1 cellular context compared by ENCODE assay signal in genomic region chr19:6774821-6775707, GRCh38.
TF ChIP-seq lines count a peak whose summit lies in the region.

No MANE protein-coding gene starts in this region.

TF ChIP-seq in K562, 482 proteins besides CTCF, POLR2A, EP300 and RAD21:
- TF ChIP-seq ZBTB33 (CRISPR knock-in tag; IDR thresholded peaks at IDR 0.05): no peak
- 0 out of 2 replicates have a peak, but pooled peaks have one; percentile 24 for TF ChIP-seq BCOR (IDR thresholded peaks at IDR 0.05)
- no peak for TF ChIP-seq JUNB (CRISPR knock-in tag; conservative IDR thresholded peaks at IDR 0.05)
- no peak for TF ChIP-seq PHF21A (IDR thresholded peaks at IDR 0.05; ENCODE audit: borderline replicate concordance, low read depth)
- TF ChIP-seq ZNF717 (CRISPR knock-in tag; IDR thresholded peaks at IDR 0.05): no peak
- peak; percentile 18; the same call in 1 of the 2 replicates for TF ChIP-seq CTBP1 (IDR thresholded peaks at IDR 0.05; ENCODE audit: borderline replicate concordance)
- peak; percentile 14; the same call in 1 of the 2 replicates for TF ChIP-seq NFIC (IDR thresholded peaks at IDR 0.05)
- no peak for TF ChIP-seq ZNF347 (CRISPR knock-in tag; IDR thresholded peaks at IDR 0.05; ENCODE audit: low read depth)
- no peak for TF ChIP-seq C11orf30 (IDR thresholded peaks at IDR 0.05; ENCODE audit: low read depth)
- TF ChIP-seq ZFP1 (CRISPR knock-in tag; IDR thresholded peaks at IDR 0.05): no peak
- no peak for TF ChIP-seq ZBTB49 (CRISPR knock-in tag; IDR thresholded peaks at IDR 0.05; ENCODE audit: borderline replicate concordance)
